Comparison of ENCODE assay signal across 1 cellular context in the genomic region with DNA sequence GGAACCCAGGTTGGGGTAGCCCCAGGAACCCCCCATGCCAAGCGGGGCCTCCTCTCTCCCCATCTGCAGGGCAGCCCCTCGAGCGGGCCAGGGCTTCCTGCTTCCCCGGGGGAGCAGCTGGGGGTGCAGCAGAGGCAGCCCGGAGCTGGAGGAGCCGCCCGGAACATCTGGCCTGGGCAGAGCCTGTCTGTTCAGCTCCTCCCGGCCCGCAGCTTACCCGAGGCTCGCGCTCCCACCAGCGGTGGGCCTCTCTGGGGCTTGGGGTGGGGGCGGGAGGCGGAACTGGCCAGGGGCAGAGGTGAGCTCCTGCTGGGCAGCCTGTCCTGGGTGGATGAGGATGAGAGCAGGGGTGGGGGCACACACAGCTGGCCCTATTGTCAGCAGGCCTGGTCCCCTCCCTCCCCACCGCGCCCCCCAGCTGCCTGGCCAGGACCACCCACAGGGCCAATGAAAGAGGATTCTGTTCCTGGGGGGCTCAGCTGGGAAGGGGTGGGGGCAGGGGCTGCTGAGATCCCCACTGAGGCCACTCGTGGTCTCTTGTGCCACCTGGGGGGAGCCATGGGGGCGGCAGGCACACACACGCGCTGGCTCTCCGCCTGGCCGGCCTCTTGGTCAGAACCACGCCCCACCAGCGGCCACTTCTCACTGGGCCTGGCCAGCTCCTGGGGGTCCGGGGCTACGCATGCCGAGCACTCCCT.
TF ChIP-seq lines count a peak whose summit lies in the region.

No MANE protein-coding gene starts in this region.

TF ChIP-seq in K562, 482 proteins besides CTCF, POLR2A, EP300 and RAD21 (continued from another document):
- TF ChIP-seq, protein P1, sequence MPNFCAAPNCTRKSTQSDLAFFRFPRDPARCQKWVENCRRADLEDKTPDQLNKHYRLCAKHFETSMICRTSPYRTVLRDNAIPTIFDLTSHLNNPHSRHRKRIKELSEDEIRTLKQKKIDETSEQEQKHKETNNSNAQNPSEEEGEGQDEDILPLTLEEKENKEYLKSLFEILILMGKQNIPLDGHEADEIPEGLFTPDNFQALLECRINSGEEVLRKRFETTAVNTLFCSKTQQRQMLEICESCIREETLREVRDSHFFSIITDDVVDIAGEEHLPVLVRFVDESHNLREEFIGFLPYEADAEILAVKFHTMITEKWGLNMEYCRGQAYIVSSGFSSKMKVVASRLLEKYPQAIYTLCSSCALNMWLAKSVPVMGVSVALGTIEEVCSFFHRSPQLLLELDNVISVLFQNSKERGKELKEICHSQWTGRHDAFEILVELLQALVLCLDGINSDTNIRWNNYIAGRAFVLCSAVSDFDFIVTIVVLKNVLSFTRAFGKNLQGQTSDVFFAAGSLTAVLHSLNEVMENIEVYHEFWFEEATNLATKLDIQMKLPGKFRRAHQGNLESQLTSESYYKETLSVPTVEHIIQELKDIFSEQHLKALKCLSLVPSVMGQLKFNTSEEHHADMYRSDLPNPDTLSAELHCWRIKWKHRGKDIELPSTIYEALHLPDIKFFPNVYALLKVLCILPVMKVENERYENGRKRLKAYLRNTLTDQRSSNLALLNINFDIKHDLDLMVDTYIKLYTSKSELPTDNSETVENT (CRISPR knock-in tag; IDR thresholded peaks at IDR 0.05), result no peak
- TF ChIP-seq CBX2 (IDR thresholded peaks at IDR 0.05; ENCODE audit: insufficient read depth, low read length, poor library complexity, severe bottlenecking) (no peak), RBM22 (IDR thresholded peaks at IDR 0.05; ENCODE audit: low read depth, low read length, poor library complexity, severe bottlenecking) (no peak), NFXL1 (CRISPR knock-in tag; IDR thresholded peaks at IDR 0.05) (no peak), CREM (IDR thresholded peaks at IDR 0.05; ENCODE audit: low read depth) (no peak), HNRNPUL1 (IDR thresholded peaks at IDR 0.05; ENCODE audit: low read length) (no peak), ZFP30 (CRISPR knock-in tag; IDR thresholded peaks at IDR 0.05; ENCODE audit: borderline replicate concordance) (no peak)
- TF ChIP-seq, protein P2, sequence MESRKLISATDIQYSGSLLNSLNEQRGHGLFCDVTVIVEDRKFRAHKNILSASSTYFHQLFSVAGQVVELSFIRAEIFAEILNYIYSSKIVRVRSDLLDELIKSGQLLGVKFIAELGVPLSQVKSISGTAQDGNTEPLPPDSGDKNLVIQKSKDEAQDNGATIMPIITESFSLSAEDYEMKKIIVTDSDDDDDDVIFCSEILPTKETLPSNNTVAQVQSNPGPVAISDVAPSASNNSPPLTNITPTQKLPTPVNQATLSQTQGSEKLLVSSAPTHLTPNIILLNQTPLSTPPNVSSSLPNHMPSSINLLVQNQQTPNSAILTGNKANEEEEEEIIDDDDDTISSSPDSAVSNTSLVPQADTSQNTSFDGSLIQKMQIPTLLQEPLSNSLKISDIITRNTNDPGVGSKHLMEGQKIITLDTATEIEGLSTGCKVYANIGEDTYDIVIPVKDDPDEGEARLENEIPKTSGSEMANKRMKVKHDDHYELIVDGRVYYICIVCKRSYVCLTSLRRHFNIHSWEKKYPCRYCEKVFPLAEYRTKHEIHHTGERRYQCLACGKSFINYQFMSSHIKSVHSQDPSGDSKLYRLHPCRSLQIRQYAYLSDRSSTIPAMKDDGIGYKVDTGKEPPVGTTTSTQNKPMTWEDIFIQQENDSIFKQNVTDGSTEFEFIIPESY (CRISPR knock-in tag; IDR thresholded peaks at IDR 0.05), result peak; percentile 15; the same call in 1 of the 2 replicates
TF ChIP-seq in K562: peak in this region for 2.
